Comparison of ENCODE assay signal across 20 cellular contexts in genomic region chr4:73732759-73733431, GRCh38.
"Had no signal": no experiment of that assay in that cellular context is flagged by ENCODE, and none has a peak within 500 bp of the region (broad histone marks: within the 10 kb centered on the region; RNA-seq: fewer than 3 reads in every experiment).

No MANE protein-coding gene starts in this region.

- H3K27ac ChIP-seq: brain microvascular endothelial cell, epithelial cell of prostate, hepatocyte, transverse colon had no signal

- H3K27ac Mint-ChIP-seq: activated T-helper 17 cell treated with anti-CD3 and anti-CD28 coated beads, Interleukin-2, amount 50 U/mL, for 72 hours; effector memory CD8-positive, alpha-beta T cell had no signal

- H3K79me2 ChIP-seq: hepatocyte had no signal

- H3K27me3 Mint-ChIP-seq: effector memory CD8-positive, alpha-beta T cell; natural killer cell treated with Interleukin-12 subunit alpha and Interleukin-12 subunit beta and Interleukin-15 and Interleukin-18, amount 100 ng/mL, for 72 hours had no signal

- ATAC-seq: activated T-helper 17 cell treated with anti-CD3 and anti-CD28 coated beads, Interleukin-2, amount 50 U/mL, for 72 hours; effector memory CD8-positive, alpha-beta T cell had no signal

- H3K27me3 ChIP-seq: brain microvascular endothelial cell, hepatocyte, transverse colon had no signal

- DNase-seq: activated CD4-positive, alpha-beta T cell treated with anti-CD3 and anti-CD28 coated beads, Interleukin-2, amount 50 U/mL, for 4 hours; activated CD4-positive, CD25-positive, alpha-beta regulatory T cell treated with anti-CD3 and anti-CD28 coated beads, Interleukin-2, amount 50 U/mL, for 72 hours; activated naive CD4-positive, alpha-beta T cell treated with Interleukin-2 at 50 U/mL for 16 hours; activated T-cell treated with anti-CD3 and anti-CD28 coated beads for 4 hours; brain microvascular endothelial cell; cortex of kidney; effector memory CD8-positive, alpha-beta T cell; islet precursor cell; mesendoderm; right cardiac atrium; small intestine; stimulated activated CD4-positive, alpha-beta T cell treated with anti-CD3 and anti-CD28 coated beads, Interleukin-4, amount 100 ng/mL, for 4 hours; stimulated activated CD8-positive, alpha-beta memory T cell treated with anti-CD3 and anti-CD28 coated beads, Interleukin-4, amount 100 ng/mL, for 48 hours; stimulated activated naive CD4-positive, alpha-beta T cell treated with Interleukin-2 at 50 U/mL for 16 hours; T-helper 9 cell; transverse colon had no signal

- H3K4me3 ChIP-seq: hepatocyte, transverse colon had no signal

- H3K4me2 ChIP-seq: hepatocyte had no signal

- H3K4me1 Mint-ChIP-seq: activated T-helper 17 cell treated with anti-CD3 and anti-CD28 coated beads, Interleukin-2, amount 50 U/mL, for 72 hours had no signal

- H2AFZ ChIP-seq: hepatocyte had no signal

- H3K36me3 ChIP-seq: brain microvascular endothelial cell, transverse colon had no signal

- H3K9me3 ChIP-seq: transverse colon had no signal

- H3K4me3 Mint-ChIP-seq: activated T-helper 17 cell treated with anti-CD3 and anti-CD28 coated beads, Interleukin-2, amount 50 U/mL, for 72 hours; effector memory CD8-positive, alpha-beta T cell had no signal
